ENCODE assay signal across 22 cellular contexts in the genomic region with DNA sequence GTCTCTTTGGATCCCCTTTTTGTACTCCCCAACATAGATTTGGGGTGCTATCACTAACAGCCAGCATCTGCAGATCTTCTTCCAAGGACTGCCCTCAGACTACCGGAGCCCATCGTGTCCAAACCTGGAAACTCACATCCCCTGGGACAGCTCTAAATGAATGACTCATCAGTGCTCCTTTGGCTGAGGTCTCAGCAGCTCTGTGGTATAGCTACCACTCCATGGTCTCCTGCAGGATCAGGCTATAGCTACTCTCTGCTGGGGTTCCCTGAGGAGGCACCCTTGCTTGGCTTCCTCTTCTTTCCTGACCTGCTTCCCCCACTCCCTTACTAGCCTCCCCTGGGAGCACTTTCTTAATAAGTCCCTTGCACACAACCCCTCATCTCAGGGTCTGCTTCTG.
"Had no signal": no experiment of that assay in that cellular context is flagged by ENCODE, and none has a peak within 500 bp of the region (broad histone marks: within the 10 kb centered on the region; RNA-seq: fewer than 3 reads in every experiment).

No MANE protein-coding gene starts in this region.

- H3K4me3 ChIP-seq: adrenal gland, ascending aorta, gastrocnemius medialis, heart right ventricle, pancreas, psoas muscle, right atrium auricular region, thyroid gland, upper lobe of right lung had no signal

- H3K27me3 ChIP-seq: ascending aorta, brain microvascular endothelial cell, gastrocnemius medialis, right atrium auricular region, thyroid gland, upper lobe of right lung had no signal

- DNase-seq: activated CD4-positive, alpha-beta T cell treated with anti-CD3 and anti-CD28 coated beads for 1 hour; activated CD4-positive, alpha-beta T cell treated with anti-CD3 and anti-CD28 coated beads, Interleukin-2, amount 50 U/mL, for 48 hours; activated CD8-positive, alpha-beta memory T cell treated with anti-CD3 and anti-CD28 coated beads, Interleukin-2, amount 50 U/mL, for 48 hours; activated naive CD4-positive, alpha-beta T cell; activated T-cell treated with anti-CD3 and anti-CD28 coated beads, Interleukin-2, amount 50 U/mL, for 4 hours; adrenal gland; brain microvascular endothelial cell; effector memory CD4-positive, alpha-beta T cell; gastrocnemius medialis; heart right ventricle; islet precursor cell; left cardiac atrium; midbrain; pancreas; psoas muscle; stimulated activated CD4-positive, alpha-beta T cell treated with anti-CD3 and anti-CD28 coated beads, Interleukin-4, amount 100 ng/mL, for 24 hours; stimulated activated naive CD4-positive, alpha-beta T cell treated with Interleukin-2 at 50 U/mL for 16 hours; T-helper 17 cell; thyroid gland; upper lobe of right lung had no signal

- H3K36me3 ChIP-seq: adrenal gland, ascending aorta, brain microvascular endothelial cell, gastrocnemius medialis, heart right ventricle, pancreas, right atrium auricular region, thyroid gland, upper lobe of right lung had no signal

- H3K27ac ChIP-seq: adrenal gland, ascending aorta, brain microvascular endothelial cell, gastrocnemius medialis, heart right ventricle, pancreas, psoas muscle, right atrium auricular region, thyroid gland, upper lobe of right lung had no signal

- H3K9me3 ChIP-seq: adrenal gland, ascending aorta, gastrocnemius medialis, heart right ventricle, pancreas, psoas muscle, right atrium auricular region, thyroid gland, upper lobe of right lung had no signal

- H3K4me1 ChIP-seq: adrenal gland, ascending aorta, gastrocnemius medialis, heart right ventricle, pancreas, psoas muscle, right atrium auricular region, thyroid gland, upper lobe of right lung had no signal
